In the genomic region with DNA sequence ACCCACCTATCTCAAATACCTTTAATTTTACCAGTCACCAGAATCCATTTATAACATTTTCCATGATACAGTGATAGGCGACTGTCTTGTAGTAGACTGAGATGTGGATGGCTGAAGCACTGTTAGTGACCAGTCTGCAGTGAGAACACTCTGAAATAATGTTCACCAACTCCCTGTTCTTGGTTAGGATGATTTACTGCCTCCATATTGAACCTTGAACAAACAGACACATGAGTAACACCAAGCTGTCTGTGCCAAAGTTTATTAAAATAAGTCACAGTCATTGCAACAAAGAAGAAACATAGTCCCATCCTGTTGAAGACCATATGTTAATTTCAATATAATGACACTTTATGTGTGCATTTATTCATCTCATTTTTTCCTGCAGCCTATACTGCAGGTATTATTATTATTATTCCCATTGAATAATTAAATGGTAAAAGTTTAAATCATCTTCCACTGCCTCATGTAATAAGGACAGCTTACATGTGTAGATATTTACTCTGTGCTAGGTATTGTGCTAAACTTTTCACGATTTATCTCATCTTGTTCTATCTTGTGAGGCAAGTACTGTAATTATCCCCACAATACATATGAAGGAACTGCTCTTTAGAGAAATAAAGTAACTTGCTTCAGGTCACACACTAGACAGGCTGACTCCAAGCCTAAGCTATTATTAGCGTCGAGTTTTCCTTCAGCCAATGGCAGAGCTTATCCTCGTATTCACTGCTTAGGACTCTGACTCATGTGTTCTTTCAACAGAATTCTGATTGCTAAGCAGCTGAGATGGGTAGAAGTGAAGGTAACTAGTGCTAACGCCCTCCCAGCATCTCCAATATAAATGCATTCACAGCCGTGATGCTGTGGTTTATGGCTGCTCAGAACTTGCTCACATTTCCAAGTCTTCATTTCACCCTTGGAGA, we compare ENCODE assay signal across 15 cellular contexts.
DNase-seq lines count a peak whose midpoint lies in the region; ATAC-seq and TF ChIP-seq lines count a peak whose summit lies in the region.
"Had no signal": no experiment of that assay in that cellular context is flagged by ENCODE, and none has a peak within 500 bp of the region (broad histone marks: within the 10 kb centered on the region; RNA-seq: fewer than 3 reads in every experiment).

No MANE protein-coding gene starts in this region.

- no peaks in the 10 kb centered on the region for H3K36me3 ChIP-seq in thoracic aorta
- H3K36me3 ChIP-seq in spleen: no peaks in the 10 kb centered on the region

- H3K9me3 ChIP-seq in thoracic aorta (no peaks in the 10 kb centered on the region), spleen (no peaks in the 10 kb centered on the region)
- H3K9me3 ChIP-seq: testis had no signal

- peak; percentile 97 for ATAC-seq in thoracic aorta (ENCODE audit: insufficient number of reproducible peaks, low FRiP score, low read depth)
- ATAC-seq: activated T-helper 17 cell treated with anti-CD3 and anti-CD28 coated beads, Interleukin-2, amount 50 U/mL, for 72 hours; T-helper 17 cell had no signal

- H3K27me3 ChIP-seq in thoracic aorta (replicated peaks; ENCODE audit: insufficient read depth) (no peaks in the 10 kb centered on the region), spleen (replicated peaks in 1 of 7) (no peaks in the 10 kb centered on the region)
- H3K27me3 ChIP-seq: testis had no signal

- DNase-seq in NCI-H82 (lab: John Stamatoyannopoulos, UW) (peak; percentile 3), NCI-H82 treated with DMSO at 0.1 percent for 48 hours (lab: John Stamatoyannopoulos, UW; ENCODE audit: unreplicated experiment) (no peak), NCI-H69 (lab: John Stamatoyannopoulos, UW) (peak; percentile 95), foreskin fibroblast (peak; percentile 41 to 50), thoracic aorta (ENCODE audit: low spot score) (no peak), spleen (no peak), dermis blood vessel endothelial cell (no peak)
- no peak for DNase-seq in stimulated activated CD4-positive, alpha-beta T cell treated with anti-CD3 and anti-CD28 coated beads, Interleukin-4, amount 100 ng/mL, for 4 hours
- DNase-seq: activated CD4-positive, alpha-beta T cell treated with anti-CD3 and anti-CD28 coated beads, Interleukin-2, amount 50 U/mL, for 4 hours; glutamatergic neuron; KG1; NCI-H2029; T-helper 17 cell; testis had no signal

- H3K27ac ChIP-seq in thoracic aorta (peak overlapping the region; percentile 28 to 54), spleen (no peak overlapping the region)
- H3K27ac ChIP-seq: testis had no signal

- intact Hi-C loops in spleen (cut with DNase I; ENCODE audit: low total_unique reads): no loop called here

- TF ChIP-seq CTCF in foreskin fibroblast (IDR thresholded peaks at IDR 0.05; ENCODE audit: low read depth, low read length) (no peak), thoracic aorta (IDR thresholded peaks at IDR 0.05) (no peak), spleen (IDR thresholded peaks at IDR 0.05 in 8 of 11, conservative IDR thresholded peaks at IDR 0.05 in 3 of 11) (no peak)

- WGBS in spleen, 5 donors: 72 to 85% (median 78%) methylated on average over 7 of the region's 7 CpGs

- peaks cover 8 to 23% of the 10 kb centered on the region in 2 donors for H3K4me1 ChIP-seq in thoracic aorta (ENCODE audit: control insufficient read depth in 1 of 2, low read depth in 2 of 2)
- no peaks in the 10 kb centered on the region for H3K4me1 ChIP-seq in spleen
- H3K4me1 ChIP-seq: testis had no signal

- H3K4me3 ChIP-seq in foreskin fibroblast (ENCODE audit: low read depth in 1 of 2, low read length in 2 of 2) (no peak overlapping the region), thoracic aorta (peak overlapping the region; percentile 12), spleen (no peak overlapping the region)
- H3K4me3 ChIP-seq: testis had no signal

- no peak for TF ChIP-seq POLR2A in spleen (IDR thresholded peaks at IDR 0.05)

Comparison
In these comparisons a context has a peak if more than half of its experiments do, and no peak if none do; other contexts are left out.
1. DNase-seq: peak in NCI-H82 (single experiment), NCI-H69 (single experiment) and foreskin fibroblast (2 of 2); none in NCI-H82 treated with DMSO at 0.1 percent for 48 hours (single experiment), thoracic aorta (single experiment), spleen (single experiment), dermis blood vessel endothelial cell (single experiment) and stimulated activated CD4-positive, alpha-beta T cell treated with anti-CD3 and anti-CD28 coated beads, Interleukin-4, amount 100 ng/mL, for 4 hours (0 of 2).
2. H3K27ac ChIP-seq: peak in thoracic aorta (2 of 2); none in spleen (0 of 8).